In the genomic region with DNA sequence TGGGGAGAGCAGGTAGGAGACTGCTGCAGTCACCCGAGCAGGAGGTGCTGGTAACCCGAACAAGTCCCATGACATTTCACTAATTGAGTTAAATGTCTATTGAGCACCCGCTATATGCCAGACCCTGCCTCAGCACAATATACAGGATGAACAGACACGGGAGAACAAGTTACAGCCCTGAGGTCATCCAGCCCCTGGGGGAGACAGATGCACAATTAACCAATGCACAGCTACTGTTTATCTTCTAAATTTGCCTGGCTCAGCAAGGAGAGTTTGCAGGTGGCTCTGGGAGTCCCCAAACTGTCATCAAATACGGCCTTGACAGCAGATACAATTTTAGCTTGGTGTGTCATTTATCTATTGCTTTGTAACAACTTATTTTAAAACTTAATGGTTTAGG, we compare ENCODE assay signal across 27 cellular contexts. TPM values are rescaled to one million over a fixed set of nuclear protein-coding genes. Genes with fewer than 3 reads are reported as not detected.
DNase-seq lines count a peak whose midpoint lies in the region; ATAC-seq and TF ChIP-seq lines count a peak whose summit lies in the region.
"Had no signal": no experiment of that assay in that cellular context is flagged by ENCODE, and none has a peak within 500 bp of the region (broad histone marks: within the 10 kb centered on the region; RNA-seq: fewer than 3 reads in every experiment).

No MANE protein-coding gene starts in this region.

- intact Hi-C loops in Right ventricle myocardium superior (cut with DNase I): no loop called here
- intact Hi-C loops in cardiac septum (cut with DNase I): no loop called here
- intact Hi-C loops in OCI-LY7 (cut with micrococcal nuclease; ENCODE audit: unreplicated experiment): no loop called here
- intact Hi-C loops in dorsolateral prefrontal cortex (cut with DNase I): loop anchor here in 1 of 2 donors (10.0 kb wide), 1 partner anchor 219 kb away; no protein-coding TSS in a partner anchor
- intact Hi-C loops in psoas muscle (cut with DNase I): no loop called here

- H3K79me2 ChIP-seq in OCI-LY7 (ENCODE audit: insufficient read depth, low read depth, low read length): no peaks in the 10 kb centered on the region

- ATAC-seq in Right ventricle myocardium superior (ENCODE audit: poor library complexity) (no peak), psoas muscle (no peak)
- ATAC-seq: activated CD4-positive, alpha-beta T cell treated with anti-CD3 and anti-CD28 coated beads for 36 hours; activated T-helper 17 cell treated with anti-CD3 and anti-CD28 coated beads, Interleukin-2, amount 50 U/mL, for 72 hours; gastroesophageal sphincter; left cardiac atrium; mucosa of descending colon; Right ventricle myocardium inferior had no signal

- H3K9me2 ChIP-seq in OCI-LY7 (ENCODE audit: insufficient read depth, low read length): no peaks in the 10 kb centered on the region

- H3K4me3 ChIP-seq in OCI-LY7 (ENCODE audit: low read depth, low read length, poor library complexity, severe bottlenecking) (no peak overlapping the region), dorsolateral prefrontal cortex (no peak overlapping the region), psoas muscle (no peak overlapping the region)
- H3K4me3 ChIP-seq: gastroesophageal sphincter, mucosa of descending colon, PC-9, suprapubic skin, upper lobe of left lung had no signal

- H3K36me3 ChIP-seq in OCI-LY7 (ENCODE audit: insufficient read depth, low read length) (no peaks in the 10 kb centered on the region), psoas muscle (ENCODE audit: insufficient read depth in 1 of 2, low read depth in 1 of 2) (peaks cover 0 to 7% of the 10 kb centered on the region in 2 donors)
- H3K36me3 ChIP-seq: suprapubic skin, upper lobe of left lung had no signal

- H3K27ac ChIP-seq in OCI-LY7 (ENCODE audit: low read depth, low read length, poor library complexity, severe bottlenecking) (no peak overlapping the region), dorsolateral prefrontal cortex (no peak overlapping the region), psoas muscle (no peak overlapping the region)
- H3K27ac ChIP-seq: PC-9, suprapubic skin, upper lobe of left lung, VCaP had no signal

- H3K4me2 ChIP-seq in OCI-LY7 (ENCODE audit: low read length): no peak overlapping the region
- H3K4me2 ChIP-seq: PC-9 had no signal

- no peaks in the 10 kb centered on the region for H3K9me3 ChIP-seq in OCI-LY7 (ENCODE audit: low read length)
- peaks cover 4% of the 10 kb centered on the region for H3K9me3 ChIP-seq in psoas muscle
- H3K9me3 ChIP-seq: gastroesophageal sphincter, mucosa of descending colon, suprapubic skin, upper lobe of left lung had no signal

- POLR2A ChIA-PET in OCI-LY7 (lab: Charles Lee): no interaction called here

- 70 to 76% (median 76%) methylated on average over 5 of the region's 5 CpGs for WGBS in psoas muscle, 3 donors

- no peaks in the 10 kb centered on the region for H4K20me1 ChIP-seq in OCI-LY7 (ENCODE audit: insufficient read depth, low read length)

- H2AFZ ChIP-seq in OCI-LY7 (ENCODE audit: low read length): no peak overlapping the region
- H2AFZ ChIP-seq: PC-9 had no signal

- H3K27me3 ChIP-seq in dorsolateral prefrontal cortex (no peaks in the 10 kb centered on the region), psoas muscle (ENCODE audit: insufficient read depth in 3 of 3, low read length in 2 of 3) (no peaks in the 10 kb centered on the region)
- H3K27me3 ChIP-seq: gastroesophageal sphincter, suprapubic skin, upper lobe of left lung had no signal

- no TSS peak for BruUV-seq in OCI-LY7 (replicated peaks; lab: Mats Ljungman, UMichigan)

- peaks cover 14% of the 10 kb centered on the region for H3K4me1 ChIP-seq in OCI-LY7 (ENCODE audit: insufficient read depth, low read length, poor library complexity, severe bottlenecking)
- no peaks in the 10 kb centered on the region for H3K4me1 ChIP-seq in psoas muscle
- H3K4me1 ChIP-seq: suprapubic skin, upper lobe of left lung had no signal

- CTCF ChIA-PET in OCI-LY7 (lab: Charles Lee; ENCODE audit: unreplicated experiment): no interaction called here

- peak; percentile 8 for DNase-seq in Right ventricle myocardium superior
- no peak for DNase-seq in cardiac septum (ENCODE audit: low spot score)
- peak; percentile 90 for DNase-seq in NCI-H1436 treated with DMSO at 0.1 percent for 48 hours (lab: John Stamatoyannopoulos, UW)
- DNase-seq in OCI-LY7 (ENCODE audit: low spot score): peak; percentile 50
- DNase-seq in dorsolateral prefrontal cortex: no peak
- no peak for DNase-seq in NOMO-1 treated with dmso at 0.1 percent for 144 hours (lab: John Stamatoyannopoulos, UW; ENCODE audit: unreplicated experiment)
- DNase-seq in psoas muscle: no peak
- DNase-seq: activated CD4-positive, alpha-beta T cell treated with anti-CD3 and anti-CD28 coated beads for 36 hours; activated naive CD4-positive, alpha-beta T cell treated with anti-CD3 and anti-CD28 coated beads, Interleukin-2, amount 50 U/mL, for 16 hours; DND-41; GF-D8; HCEC 1CT; hippocampal formation; KG1; left cardiac atrium; mucosa of descending colon; NCI-H1694; NCI-H226; PC-9; stimulated activated naive CD4-positive, alpha-beta T cell; T1000; upper lobe of left lung had no signal

- TF ChIP-seq CTCF in OCI-LY7 (conservative IDR thresholded peaks at IDR 0.05; ENCODE audit: low read length) (no peak), dorsolateral prefrontal cortex (IDR thresholded peaks at IDR 0.05 in 54 of 56, conservative IDR thresholded peaks at IDR 0.05 in 2 of 56; ENCODE audit: low read depth in 1 of 56, partially characterized antibody in 56 of 56) (no peak), psoas muscle (IDR thresholded peaks at IDR 0.05) (no peak)

RNA-seq across cellular contexts. Expression of a gene that starts 18.1 kb away (rescaled TPM):
- 43.6 TPM for total RNA-seq in Right ventricle myocardium superior
- total RNA-seq in cardiac septum: 8.7 TPM
- total RNA-seq in OCI-LY7 (2014; rRNA removed; shearing (Covaris generic)): 2.0 TPM in 1 of 2 replicates, not detected in the other
- not detected in 2 replicates for total RNA-seq in OCI-LY7 (2022)
- total RNA-seq in dorsolateral prefrontal cortex: 10 to 100 TPM in 97 of 120 experiments, 1 to 10 TPM in 23; 6.5 to 19.9 (median 12.1) TPM
- total RNA-seq in psoas muscle: 10 to 100 TPM; 16.0 to 24.7 (median 18.6) TPM
- polyA plus RNA-seq in psoas muscle: 10 to 100 TPM in 1 of 3 donors, 1 to 10 TPM in 2; 5.6 to 40.9 (median 6.6) TPM

Comparison
In these comparisons a context has a peak if more than half of its experiments do, and no peak if none do; other contexts are left out.
1. DNase-seq: peak in Right ventricle myocardium superior (single experiment), NCI-H1436 treated with DMSO at 0.1 percent for 48 hours (single experiment) and OCI-LY7 (single experiment); none in cardiac septum (single experiment), dorsolateral prefrontal cortex (0 of 10), NOMO-1 treated with dmso at 0.1 percent for 144 hours (single experiment) and psoas muscle (0 of 2).